8 cellular contexts compared by ENCODE assay signal in the genomic region with DNA sequence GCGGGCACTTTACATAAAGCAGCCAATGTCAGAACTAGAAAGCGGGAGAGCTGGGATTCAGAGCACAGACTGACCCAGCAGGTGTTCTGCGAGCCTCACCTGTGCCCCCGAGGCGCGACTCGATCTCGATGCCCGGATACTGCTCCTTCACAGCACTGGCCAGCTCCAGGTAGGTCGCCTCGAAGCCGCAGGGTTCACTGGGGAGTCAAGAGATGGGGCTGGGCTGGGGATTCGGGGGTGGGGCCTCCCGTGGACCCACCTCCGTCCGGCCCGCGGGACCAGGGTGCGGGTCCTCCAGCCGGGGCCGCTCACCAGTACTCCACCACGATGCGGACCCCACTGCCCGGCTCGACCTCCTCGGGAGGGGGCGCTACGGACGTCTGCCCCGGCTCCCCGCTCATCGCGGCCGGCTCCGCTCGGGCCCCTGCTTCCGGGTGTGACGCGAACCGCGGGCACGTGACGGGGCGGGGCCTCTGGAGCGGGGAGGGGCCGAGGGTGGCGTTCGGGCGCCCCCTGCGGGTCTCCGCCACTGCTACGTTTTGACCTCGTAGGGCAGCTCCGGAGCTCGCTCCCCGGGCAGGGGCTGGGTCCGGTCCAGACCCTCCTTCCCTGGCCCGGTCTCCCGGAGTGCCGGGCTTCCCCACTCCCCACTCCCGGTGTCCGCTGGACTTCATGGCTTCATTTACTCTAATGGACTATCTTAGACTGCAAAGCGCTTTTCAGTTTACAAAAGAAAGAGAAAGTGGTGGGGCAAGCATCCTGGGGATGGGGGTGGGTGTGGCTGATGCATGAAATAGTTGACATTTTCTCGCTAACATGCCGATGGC. TPM values are rescaled to one million over a fixed set of nuclear protein-coding genes. Genes with fewer than 3 reads are reported as not detected.
A peak's percentile ranks its signal among the peaks of the same experiment; 100 is the strongest.
DNase-seq lines count a peak whose midpoint lies in the region; ATAC-seq and TF ChIP-seq lines count a peak whose summit lies in the region.

TSS of gene MIEN1 (minus strand) at position 438 of the 827 bp plus-strand sequence. CDS start at position 401, 37 bp downstream.

- DNase-seq in DND-41, result peak; percentile 90
- DNase-seq in RPMI7951 (ENCODE audit: low read depth), result peak; percentile 70
- peak; percentile 67 for DNase-seq in fibroblast of mammary gland (ENCODE audit: low read depth)
- peak; percentile 95 for DNase-seq in natural killer cell treated with Interleukin-12 subunit alpha and Interleukin-12 subunit beta and Interleukin-15 and Interleukin-18, amount 100 ng/mL, for 72 hours (ENCODE audit: low spot score)
- peak; percentile 97 for DNase-seq in stimulated activated naive CD8-positive, alpha-beta T cell treated with anti-CD3 and anti-CD28 coated beads, Interleukin-15, Interleukin-2, amounts not matched to agents 100 U/mL and 50 U/mL, for 24 hours

- peak within 1 kb of the TSS; percentile 94 for H3K4me3 Mint-ChIP-seq in activated T-helper 17 cell treated with anti-CD3 and anti-CD28 coated beads, Interleukin-2, amount 50 U/mL, for 72 hours
- peak within 1 kb of the TSS; percentile 93 for H3K4me3 Mint-ChIP-seq in natural killer cell treated with Interleukin-12 subunit alpha and Interleukin-12 subunit beta and Interleukin-15 and Interleukin-18, amount 100 ng/mL, for 72 hours

- no peaks in the 10 kb centered on the region for H3K9me3 Mint-ChIP-seq in activated T-helper 17 cell treated with anti-CD3 and anti-CD28 coated beads, Interleukin-2, amount 50 U/mL, for 72 hours
- H3K9me3 Mint-ChIP-seq in natural killer cell treated with Interleukin-12 subunit alpha and Interleukin-12 subunit beta and Interleukin-15 and Interleukin-18, amount 100 ng/mL, for 72 hours, result no peaks in the 10 kb centered on the region

- peak within 1 kb of the TSS; percentile 99 for H3K4me2 ChIP-seq in DND-41 (ENCODE audit: insufficient read depth, low read length)

- H3K27ac ChIP-seq in DND-41 (ENCODE audit: low read length), result peak within 1 kb of the TSS; percentile 78
- peak within 1 kb of the TSS; percentile 85 for H3K27ac ChIP-seq in KOPT-K1 (ENCODE audit: low read depth, low read length, poor library complexity, severe bottlenecking)

- H2AFZ ChIP-seq in DND-41 (ENCODE audit: low read depth, low read length), result peak within 1 kb of the TSS; percentile 93

- no peaks in the 10 kb centered on the region for H3K27me3 ChIP-seq in DND-41 (ENCODE audit: insufficient read depth, low read length, poor library complexity)

- H3K4me1 Mint-ChIP-seq in activated T-helper 17 cell treated with anti-CD3 and anti-CD28 coated beads, Interleukin-2, amount 50 U/mL, for 72 hours, result peaks cover 8% of the 10 kb centered on the region
- H3K4me1 Mint-ChIP-seq in natural killer cell treated with Interleukin-12 subunit alpha and Interleukin-12 subunit beta and Interleukin-15 and Interleukin-18, amount 100 ng/mL, for 72 hours (ENCODE audit: low read depth in 2 of 2), result peaks cover 12 to 17% of the 10 kb centered on the region in 2 donors

- ATAC-seq in DND-41 (ENCODE audit: insufficient read depth, low read depth), result peak; percentile 87
- peak; percentile 92 for ATAC-seq in GM21737 (IDR thresholded peaks at IDR 0.05; ENCODE audit: unreplicated experiment)
- ATAC-seq in activated T-helper 17 cell treated with anti-CD3 and anti-CD28 coated beads, Interleukin-2, amount 50 U/mL, for 72 hours (replicated peaks), result peak; percentile 97
- peak; percentile 97 to 98 for ATAC-seq in natural killer cell treated with Interleukin-12 subunit alpha and Interleukin-12 subunit beta and Interleukin-15 and Interleukin-18, amount 100 ng/mL, for 72 hours
- ATAC-seq in stimulated activated naive CD8-positive, alpha-beta T cell treated with anti-CD3 and anti-CD28 coated beads, Interleukin-15, Interleukin-2, amounts not matched to agents 100 U/mL and 50 U/mL, for 24 hours, result peak; percentile 94

- peaks cover 23% of the 10 kb centered on the region for H3K36me3 ChIP-seq in DND-41 (ENCODE audit: insufficient read depth, low read length)
- H3K36me3 ChIP-seq in KOPT-K1 (ENCODE audit: insufficient read depth, low read length), result peaks cover 33% of the 10 kb centered on the region

- H3K27me3 Mint-ChIP-seq in activated T-helper 17 cell treated with anti-CD3 and anti-CD28 coated beads, Interleukin-2, amount 50 U/mL, for 72 hours, result no peaks in the 10 kb centered on the region
- no peaks in the 10 kb centered on the region for H3K27me3 Mint-ChIP-seq in natural killer cell treated with Interleukin-12 subunit alpha and Interleukin-12 subunit beta and Interleukin-15 and Interleukin-18, amount 100 ng/mL, for 72 hours

- peaks cover 14% of the 10 kb centered on the region for H3K79me2 ChIP-seq in DND-41 (ENCODE audit: insufficient read depth, low read length)

- H3K4me3 ChIP-seq in DND-41 (ENCODE audit: low read depth in 1 of 2, low read length in 2 of 2) (peak within 1 kb of the TSS; percentile 69 to 93), fibroblast of mammary gland (ENCODE audit: control insufficient read depth, low read depth, low read length) (peak within 1 kb of the TSS; percentile 66)

- H3K9ac ChIP-seq in DND-41 (ENCODE audit: low read depth, low read length), result peak within 1 kb of the TSS; percentile 74

- no peaks in the 10 kb centered on the region for H3K9me3 ChIP-seq in DND-41 (ENCODE audit: insufficient read depth, low read length, severe bottlenecking)
- no peaks in the 10 kb centered on the region for H3K9me3 ChIP-seq in KOPT-K1 (ENCODE audit: insufficient read depth, low read length, poor library complexity, severe bottlenecking)

- TF ChIP-seq CTCF in DND-41 (IDR thresholded peaks at IDR 0.05; ENCODE audit: borderline replicate concordance, extremely low read depth, low read length, poor library complexity, severe bottlenecking), result peak; percentile 85
- TF ChIP-seq CTCF in fibroblast of mammary gland (conservative IDR thresholded peaks at IDR 0.05; ENCODE audit: control insufficient read depth, insufficient read depth, low read depth, low read length), result peak; percentile 57

- H3K27ac Mint-ChIP-seq in activated T-helper 17 cell treated with anti-CD3 and anti-CD28 coated beads, Interleukin-2, amount 50 U/mL, for 72 hours, result peak within 1 kb of the TSS; percentile 89
- H3K27ac Mint-ChIP-seq in natural killer cell treated with Interleukin-12 subunit alpha and Interleukin-12 subunit beta and Interleukin-15 and Interleukin-18, amount 100 ng/mL, for 72 hours, result peak within 1 kb of the TSS; percentile 79 to 94

- peaks cover 4% of the 10 kb centered on the region; the same call in 1 of the 2 replicates for H4K20me1 ChIP-seq in DND-41 (ENCODE audit: insufficient read depth, low read length)

- H3K36me3 Mint-ChIP-seq in activated T-helper 17 cell treated with anti-CD3 and anti-CD28 coated beads, Interleukin-2, amount 50 U/mL, for 72 hours (ENCODE audit: low read depth), result peaks cover 30% of the 10 kb centered on the region
- H3K36me3 Mint-ChIP-seq in natural killer cell treated with Interleukin-12 subunit alpha and Interleukin-12 subunit beta and Interleukin-15 and Interleukin-18, amount 100 ng/mL, for 72 hours, result no peaks in the 10 kb centered on the region

- H3K4me1 ChIP-seq in DND-41 (ENCODE audit: insufficient read depth, low read length), result peaks cover 21% of the 10 kb centered on the region

RNA-seq across cellular contexts. Expression of gene MIEN1, which starts in this region (rescaled TPM):
- total RNA-seq in RPMI7951 (2014; rRNA removed; shearing (Covaris generic)), result 49.1 and 59.7 TPM in 2 replicates
- 10 to 100 TPM; 24.6 to 45.2 TPM for total RNA-seq in activated T-helper 17 cell treated with anti-CD3 and anti-CD28 coated beads, Interleukin-2, amount 50 U/mL, for 72 hours
- 10 to 100 TPM; 56.3 to 64.6 TPM for total RNA-seq in natural killer cell treated with Interleukin-12 subunit alpha and Interleukin-12 subunit beta and Interleukin-15 and Interleukin-18, amount 100 ng/mL, for 72 hours

Comparison
In these comparisons a context has a peak if more than half of its experiments do, and no peak if none do; other contexts are left out.
1. Peak in every context shown above with its lines: DNase-seq, ATAC-seq, H3K4me3 ChIP-seq and H3K27ac ChIP-seq.